ENCODE assay signal across 1 cellular context in genomic region chr19:381901-382300, GRCh38. TPM values are rescaled to one million over a fixed set of nuclear protein-coding genes. Genes with fewer than 3 reads are reported as not detected.
"Had no signal": no experiment of that assay in that cellular context is flagged by ENCODE, and none has a peak within 500 bp of the region (broad histone marks: within the 10 kb centered on the region; RNA-seq: fewer than 3 reads in every experiment).

No MANE protein-coding gene starts in this region.

RNA-seq across cellular contexts. Expression of gene C2CD4C, which starts 27.0 kb away (rescaled TPM):
- total RNA-seq: naive thymus-derived CD8-positive, alpha-beta T cell had no signal
